12 cellular contexts compared by ENCODE assay signal in genomic region chr13:76790519-76791289, GRCh38.
A peak's percentile ranks its signal among the peaks of the same experiment; 100 is the strongest.
DNase-seq lines count a peak whose midpoint lies in the region; TF ChIP-seq lines count a peak whose summit lies in the region.
"Had no signal": no experiment of that assay in that cellular context is flagged by ENCODE, and none has a peak within 500 bp of the region (broad histone marks: within the 10 kb centered on the region; RNA-seq: fewer than 3 reads in every experiment).

No MANE protein-coding gene starts in this region.

- no peaks in the 10 kb centered on the region for H3K36me3 Mint-ChIP-seq in nephron (ENCODE audit: low read depth)
- H3K36me3 Mint-ChIP-seq: WTC11 had no signal

- H3K27ac Mint-ChIP-seq in nephron, result peak overlapping the region in 2 of 3 experiments; percentile 54 to 55
- H3K27ac Mint-ChIP-seq: WTC11 had no signal

- DNase-seq in NCI-H748 (lab: John Stamatoyannopoulos, UW; ENCODE audit: unreplicated experiment) (peak; percentile 27), NCI-H748 treated with DMSO at 0.1 percent for 48 hours (lab: John Stamatoyannopoulos, UW) (no peak), NCI-H2029 treated with DMSO at 0.1 percent for 48 hours (lab: John Stamatoyannopoulos, UW) (peak; percentile 34), cerebellum (ENCODE audit: low spot score) (peak; percentile 39), CD1c-positive myeloid dendritic cell (ENCODE audit: extremely low spot score) (no peak), RWPE1 (ENCODE audit: low spot score) (no peak)
- no peak for DNase-seq in activated naive CD4-positive, alpha-beta T cell (lab: John Stamatoyannopoulos, UW)
- DNase-seq: left lung; NCI-H2081; stimulated activated naive CD4-positive, alpha-beta T cell treated with Interleukin-2 at 50 U/mL for 16 hours had no signal

- peaks cover 7% of the 10 kb centered on the region for H3K9me3 Mint-ChIP-seq in nephron

- CTCF ChIA-PET in RWPE1 (lab: Yijun Ruan, JAX), result interaction anchor here (0.6 kb wide), 1 partner anchor 9 kb away, joined by 4 read pairs; no protein-coding TSS in a partner anchor

- H3K4me1 Mint-ChIP-seq in nephron, result peaks cover 32% of the 10 kb centered on the region

- H3K4me3 Mint-ChIP-seq in nephron, result no peak overlapping the region
- H3K4me3 Mint-ChIP-seq: WTC11 had no signal

- H3K27ac ChIP-seq in RWPE1, result no peak overlapping the region
- H3K27ac ChIP-seq: left lung had no signal

- POLR2A ChIA-PET in RWPE1 (lab: Yijun Ruan, JAX; ENCODE audit: low non-redundant PET), result no interaction called here

- TF ChIP-seq CTCF in nephron (IDR thresholded peaks at IDR 0.05; ENCODE audit: unreplicated experiment in 3 of 3), result no peak
- TF ChIP-seq CTCF in RWPE1 (conservative IDR thresholded peaks at IDR 0.05; ENCODE audit: low read depth), result no peak

- no peaks in the 10 kb centered on the region for H3K27me3 Mint-ChIP-seq in nephron (ENCODE audit: low read depth)

Comparison
In these comparisons a context has a peak if more than half of its experiments do, and no peak if none do; other contexts are left out.
1. DNase-seq: peak in NCI-H748 (single experiment), NCI-H2029 treated with DMSO at 0.1 percent for 48 hours (single experiment) and cerebellum (single experiment); none in NCI-H748 treated with DMSO at 0.1 percent for 48 hours (single experiment), activated naive CD4-positive, alpha-beta T cell (0 of 4), CD1c-positive myeloid dendritic cell (single experiment) and RWPE1 (single experiment).